ENCODE assay signal across 2 cellular contexts in genomic region chr20:58019850-58020625, GRCh38.
TF ChIP-seq lines count a peak whose summit lies in the region.

No MANE protein-coding gene starts in this region.

TF ChIP-seq in SK-N-SH, 30 proteins besides CTCF, POLR2A, EP300 and RAD21 (continued from another document):
- no peak for TF ChIP-seq ZBTB33 (IDR thresholded peaks at IDR 0.05; ENCODE audit: borderline replicate concordance, low read depth)
- TF ChIP-seq, protein P1, sequence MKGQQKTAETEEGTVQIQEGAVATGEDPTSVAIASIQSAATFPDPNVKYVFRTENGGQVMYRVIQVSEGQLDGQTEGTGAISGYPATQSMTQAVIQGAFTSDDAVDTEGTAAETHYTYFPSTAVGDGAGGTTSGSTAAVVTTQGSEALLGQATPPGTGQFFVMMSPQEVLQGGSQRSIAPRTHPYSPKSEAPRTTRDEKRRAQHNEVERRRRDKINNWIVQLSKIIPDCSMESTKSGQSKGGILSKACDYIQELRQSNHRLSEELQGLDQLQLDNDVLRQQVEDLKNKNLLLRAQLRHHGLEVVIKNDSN (IDR thresholded peaks at IDR 0.05; ENCODE audit: borderline replicate concordance, low read depth): no peak
- TF ChIP-seq FOXM1 (IDR thresholded peaks at IDR 0.05; ENCODE audit: low read depth): no peak
- TF ChIP-seq NRF1 (IDR thresholded peaks at IDR 0.05; ENCODE audit: low read depth, low read length): no peak
- no peak for TF ChIP-seq FOXJ3 (CRISPR knock-in tag; IDR thresholded peaks at IDR 0.05)
- no peak for TF ChIP-seq MEF2A (IDR thresholded peaks at IDR 0.05; ENCODE audit: borderline replicate concordance, low read depth)
- TF ChIP-seq GABPA (IDR thresholded peaks at IDR 0.05; ENCODE audit: low read depth): no peak
- TF ChIP-seq FOSL2 (IDR thresholded peaks at IDR 0.05; ENCODE audit: borderline replicate concordance, low read depth): no peak
- TF ChIP-seq GATA2 (CRISPR knock-in tag; IDR thresholded peaks at IDR 0.05): no peak
- no peak for TF ChIP-seq NFIC (IDR thresholded peaks at IDR 0.05; ENCODE audit: borderline replicate concordance)
- TF ChIP-seq TAF1 (IDR thresholded peaks at IDR 0.05; ENCODE audit: borderline replicate concordance, low read depth, low read length): no peak
- no peak for TF ChIP-seq RXRA (IDR thresholded peaks at IDR 0.05; ENCODE audit: borderline replicate concordance, low read depth)
- no peak for TF ChIP-seq MXI1 (IDR thresholded peaks at IDR 0.05; ENCODE audit: low read depth, low read length)
- TF ChIP-seq, protein P2, sequence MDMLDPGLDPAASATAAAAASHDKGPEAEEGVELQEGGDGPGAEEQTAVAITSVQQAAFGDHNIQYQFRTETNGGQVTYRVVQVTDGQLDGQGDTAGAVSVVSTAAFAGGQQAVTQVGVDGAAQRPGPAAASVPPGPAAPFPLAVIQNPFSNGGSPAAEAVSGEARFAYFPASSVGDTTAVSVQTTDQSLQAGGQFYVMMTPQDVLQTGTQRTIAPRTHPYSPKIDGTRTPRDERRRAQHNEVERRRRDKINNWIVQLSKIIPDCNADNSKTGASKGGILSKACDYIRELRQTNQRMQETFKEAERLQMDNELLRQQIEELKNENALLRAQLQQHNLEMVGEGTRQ (IDR thresholded peaks at IDR 0.05; ENCODE audit: borderline replicate concordance, low read depth, low read length): no peak
- TF ChIP-seq IRF3 (IDR thresholded peaks at IDR 0.05; ENCODE audit: low read depth, low read length): no peak

TF ChIP-seq in SK-N-SH treated with all-trans-retinoic acid at 6 μM for 48 hours, 23 proteins besides CTCF, POLR2A, EP300 and RAD21 (continued from another document):
- no peak for TF ChIP-seq CSRNP3 (CRISPR knock-in tag; IDR thresholded peaks at IDR 0.05)
- TF ChIP-seq BACH2 (CRISPR knock-in tag; IDR thresholded peaks at IDR 0.05; ENCODE audit: borderline replicate concordance): no peak
- TF ChIP-seq ARNTL (CRISPR knock-in tag; IDR thresholded peaks at IDR 0.05; ENCODE audit: borderline replicate concordance, low read depth): no peak
- no peak for TF ChIP-seq GLIS3 (CRISPR knock-in tag; IDR thresholded peaks at IDR 0.05)
- TF ChIP-seq TCF4 (CRISPR knock-in tag; IDR thresholded peaks at IDR 0.05; ENCODE audit: borderline replicate concordance): no peak
- TF ChIP-seq ESRRG (CRISPR knock-in tag; IDR thresholded peaks at IDR 0.05): no peak
- no peak for TF ChIP-seq PATZ1 (CRISPR knock-in tag; IDR thresholded peaks at IDR 0.05; ENCODE audit: borderline replicate concordance)
- TF ChIP-seq TOX (CRISPR knock-in tag; IDR thresholded peaks at IDR 0.05; ENCODE audit: borderline replicate concordance): no peak
- TF ChIP-seq ZFP3 (CRISPR knock-in tag; IDR thresholded peaks at IDR 0.05): no peak
- TF ChIP-seq SNAI2 (CRISPR knock-in tag; IDR thresholded peaks at IDR 0.05): no peak
- TF ChIP-seq ZNF8 (CRISPR knock-in tag; IDR thresholded peaks at IDR 0.05): no peak
- TF ChIP-seq TSHZ2 (CRISPR knock-in tag; IDR thresholded peaks at IDR 0.05): no peak
- no peak for TF ChIP-seq ZFP30 (CRISPR knock-in tag; IDR thresholded peaks at IDR 0.05)
- TF ChIP-seq ZC3H10 (CRISPR knock-in tag; IDR thresholded peaks at IDR 0.05): no peak
- TF ChIP-seq POU6F1 (CRISPR knock-in tag; IDR thresholded peaks at IDR 0.05; ENCODE audit: borderline replicate concordance, low read depth): no peak
- no peak for TF ChIP-seq ISL1 (CRISPR knock-in tag; IDR thresholded peaks at IDR 0.05)
